1 cellular context compared by ENCODE assay signal in the genomic region with DNA sequence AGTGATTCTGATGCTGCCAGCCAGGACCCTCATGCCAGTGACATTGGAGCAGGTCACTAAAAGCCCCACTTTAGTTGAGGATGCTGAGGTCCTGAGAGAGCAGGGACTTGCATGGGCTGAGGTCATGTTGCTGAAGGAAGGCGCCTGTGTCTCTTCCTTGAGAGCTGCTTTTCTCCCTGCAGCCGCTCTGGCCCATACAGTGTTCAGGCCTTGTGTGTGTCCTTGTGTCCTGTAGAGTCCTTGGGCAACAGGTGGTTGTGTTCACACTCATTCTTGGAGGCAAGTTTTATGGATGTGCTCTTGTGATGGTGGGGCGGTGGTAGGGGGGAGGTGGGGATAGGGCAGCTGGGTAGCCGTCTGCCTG.
TF ChIP-seq lines count a peak whose summit lies in the region.

No MANE protein-coding gene starts in this region.

TF ChIP-seq in HEK293, 187 proteins besides CTCF, POLR2A, EP300 and RAD21 (continued from another document):
- TF ChIP-seq SCRT2 (tag by site-specific recombination; IDR thresholded peaks at IDR 0.05) = peak; percentile 71
- no peak for TF ChIP-seq ZNF184 (tag by site-specific recombination; IDR thresholded peaks at IDR 0.05)
- no peak for TF ChIP-seq ZNF366 (tag by site-specific recombination; conservative IDR thresholded peaks at IDR 0.05)
